In genomic region chr6:13794184-13794583, GRCh38 we compare ENCODE assay signal across 12 cellular contexts. TPM values are rescaled to one million over a fixed set of nuclear protein-coding genes. Genes with fewer than 3 reads are reported as not detected.
DNase-seq lines count a peak whose midpoint lies in the region; ATAC-seq, FAIRE-seq and TF ChIP-seq lines count a peak whose summit lies in the region.
"Had no signal": no experiment of that assay in that cellular context is flagged by ENCODE, and none has a peak within 500 bp of the region (broad histone marks: within the 10 kb centered on the region; RNA-seq: fewer than 3 reads in every experiment).

No MANE protein-coding gene starts in this region.

- H3K4me3 ChIP-seq in A549, result no peak overlapping the region
- no peak overlapping the region for H3K4me3 ChIP-seq in gastroesophageal sphincter
- H3K4me3 ChIP-seq: transverse colon had no signal

- H3K36me3 ChIP-seq in gastroesophageal sphincter, result peaks cover 0 to 70% of the 10 kb centered on the region in 2 donors

- H3K27ac ChIP-seq in A549 (no peak overlapping the region), gastroesophageal sphincter (no peak overlapping the region)
- H3K27ac ChIP-seq: transverse colon had no signal

- H3K4me3 Mint-ChIP-seq in nephron progenitor cell, result no peak overlapping the region
- H3K4me3 Mint-ChIP-seq: activated B cell treated with CpG ODN at 0.5 μM for 24 hours had no signal

- no peak for FAIRE-seq in A549 (lab: Jason Lieb, UNC)
- FAIRE-seq: D721Med had no signal

- TF ChIP-seq EP300 in A549 (IDR thresholded peaks at IDR 0.05) (no peak), gastroesophageal sphincter (IDR thresholded peaks at IDR 0.05) (no peak)

- H3K9me3 ChIP-seq in A549 (no peaks in the 10 kb centered on the region), gastroesophageal sphincter (no peaks in the 10 kb centered on the region)
- H3K9me3 ChIP-seq: transverse colon had no signal

- intact Hi-C loops in sciatic nerve (cut with DNase I), result no loop called here

- 51% methylated on average over 5 of the region's 5 CpGs for WGBS in A549 (ENCODE audit: missing lambda C conversion rate)
- 70 to 86% methylated on average over 4 to 5 of the region's 5 CpGs for WGBS in gastroesophageal sphincter (ENCODE audit: low coverage in 1 of 2), 2 donors

- ATAC-seq in A549 (no peak), gastroesophageal sphincter (no peak), HG03045 (IDR thresholded peaks at IDR 0.05; ENCODE audit: unreplicated experiment) (no peak), sciatic nerve (no peak)

- H3K9me3 Mint-ChIP-seq in nephron progenitor cell, result no peaks in the 10 kb centered on the region
- H3K9me3 Mint-ChIP-seq: activated B cell treated with CpG ODN at 0.5 μM for 24 hours had no signal

- TF ChIP-seq CTCF in A549 (IDR thresholded peaks at IDR 0.05) (no peak), gastroesophageal sphincter (IDR thresholded peaks at IDR 0.05) (no peak), nephron progenitor cell (IDR thresholded peaks at IDR 0.05) (no peak)

- no peaks in the 10 kb centered on the region for H3K4me1 Mint-ChIP-seq in nephron progenitor cell

- H3K27ac Mint-ChIP-seq in nephron progenitor cell, result no peak overlapping the region
- H3K27ac Mint-ChIP-seq: activated B cell treated with CpG ODN at 0.5 μM for 24 hours had no signal

- no peak for TF ChIP-seq POLR2A in A549 (IDR thresholded peaks at IDR 0.05; ENCODE audit: low read length)
- TF ChIP-seq POLR2A in gastroesophageal sphincter (IDR thresholded peaks at IDR 0.05), result no peak

- H3K36me3 Mint-ChIP-seq in nephron progenitor cell (ENCODE audit: low read depth), result peaks cover 68% of the 10 kb centered on the region

- CTCF ChIA-PET in A549 (lab: Yijun Ruan, JAX), result interaction anchor here (0.6 to 3.3 kb wide), 15 partner anchors 8 to 996 kb away, joined by 3 to 13 read pairs (median 4); no protein-coding TSS in a partner anchor

- H3K4me1 ChIP-seq in A549 (peaks cover 11% of the 10 kb centered on the region; the same call in 2 of the 3 replicates), gastroesophageal sphincter (no peaks in the 10 kb centered on the region)
- H3K4me1 ChIP-seq: transverse colon had no signal

- no peaks in the 10 kb centered on the region for H3K27me3 ChIP-seq in gastroesophageal sphincter
- H3K27me3 ChIP-seq: transverse colon had no signal

- peaks cover 6% of the 10 kb centered on the region for H3K27me3 Mint-ChIP-seq in nephron progenitor cell (ENCODE audit: low read depth, poor library complexity)
- H3K27me3 Mint-ChIP-seq: activated B cell treated with CpG ODN at 0.5 μM for 24 hours had no signal

- DNase-seq in A549 (ENCODE audit: low read depth in 1 of 2, low spot score in 1 of 2) (peak in 1 of 2 experiments; percentile 28), GM04503 (ENCODE audit: low read depth) (peak; percentile 67), NCI-H524 treated with DMSO at 0.1 percent for 48 hours (lab: John Stamatoyannopoulos, UW) (peak; percentile 1), dermis blood vessel endothelial cell (peak; percentile 87), sciatic nerve (ENCODE audit: low spot score) (no peak), nephron progenitor cell (no peak)
- DNase-seq: activated B cell treated with CpG ODN at 0.5 μM for 24 hours; stimulated activated CD4-positive, alpha-beta T cell treated with anti-CD3 and anti-CD28 coated beads, Interleukin-4, amount 100 ng/mL, for 24 hours; transverse colon had no signal

- POLR2A ChIA-PET in A549 (lab: Yijun Ruan, JAX), result no interaction called here

- 0 out of 3 replicates have a peak overlapping the region, but pooled peaks have one; percentile 5 for H3K4me2 ChIP-seq in A549

- TF ChIP-seq RAD21 in A549 (conservative IDR thresholded peaks at IDR 0.05 in 1 of 2, IDR thresholded peaks at IDR 0.05 in 1 of 2), result no peak

TF ChIP-seq in A549, 52 proteins besides CTCF, POLR2A, EP300 and RAD21:
- TF ChIP-seq CEBPB (IDR thresholded peaks at IDR 0.05) (no peak), MAFK (IDR thresholded peaks at IDR 0.05; ENCODE audit: partially characterized antibody) (peak; percentile 60)

RNA-seq across cellular contexts. Expression of gene MCUR1, which starts 20.2 kb away (rescaled TPM):
- polyA plus RNA-seq in A549 (2011; rRNA removed) (13.1 and 15.6 TPM in 2 replicates), A549 (2017; fragmentation: RNase III; extraction: RNeasy Plus Mini Kit Qiagen cat#74134 plus additional on column Dnase treatment) (11.6 to 14.1 TPM (median 11.6 TPM) in 3 replicates)
- 5.6 and 7.2 TPM in 2 replicates for polyA plus RNA-seq in A549 (2012; cell fraction: cytosol; rRNA removed)
- 3.3 and 4.9 TPM in 2 replicates for polyA plus RNA-seq in A549 (2012; cell fraction: nucleus; rRNA removed)
- polyA minus RNA-seq in A549 (2011; rRNA and poly(A)+ RNA removed), result 5.5 and 5.6 TPM in 2 replicates
- total RNA-seq in dermis blood vessel endothelial cell (8.3 and 15.8 TPM in 2 replicates), gastroesophageal sphincter (10 to 100 TPM in 3 of 4 donors, 1 to 10 TPM in 1; 8.5 to 18.6 (median 11.9) TPM), sciatic nerve (22.7 TPM)

Comparison
In these comparisons a context has a peak if more than half of its experiments do, and no peak if none do; other contexts are left out.
1. DNase-seq: peak in GM04503 (single experiment), NCI-H524 treated with DMSO at 0.1 percent for 48 hours (single experiment) and dermis blood vessel endothelial cell (single experiment); none in sciatic nerve (single experiment) and nephron progenitor cell (single experiment).